8 cellular contexts compared by ENCODE assay signal in genomic region chr6:12637960-12638641, GRCh38.
DNase-seq lines count a peak whose midpoint lies in the region; ATAC-seq lines count a peak whose summit lies in the region.

No MANE protein-coding gene starts in this region.

- H3K36me3 Mint-ChIP-seq in activated T-cell treated with anti-CD3 and anti-CD28 coated beads, Interleukin-2, amount 50 U/mL, for 72 hours (ENCODE audit: insufficient read depth in 2 of 2), result peaks cover 3 to 5% of the 10 kb centered on the region in 2 donors

- peaks cover 8% of the 10 kb centered on the region for H3K4me1 Mint-ChIP-seq in activated T-cell treated with anti-CD3 and anti-CD28 coated beads, Interleukin-2, amount 50 U/mL, for 72 hours (ENCODE audit: low read depth)

- H3K27ac Mint-ChIP-seq in activated T-cell treated with anti-CD3 and anti-CD28 coated beads, Interleukin-2, amount 50 U/mL, for 72 hours, result no peak overlapping the region

- ATAC-seq in HG02798 (IDR thresholded peaks at IDR 0.05; ENCODE audit: poor library complexity, unreplicated experiment) (peak; percentile 77), Right ventricle myocardium inferior (no peak)
- peak; percentile 74 to 77 for ATAC-seq in activated T-cell treated with anti-CD3 and anti-CD28 coated beads, Interleukin-2, amount 50 U/mL, for 72 hours (replicated peaks in 1 of 2)

- DNase-seq in SHP77 (lab: John Stamatoyannopoulos, UW) (peak; percentile 17 to 33), SHP77 treated with DMSO at 0.1 percent for 48 hours (lab: John Stamatoyannopoulos, UW) (no peak), NCI-H345 treated with DMSO at 0.1 percent for 48 hours (lab: John Stamatoyannopoulos, UW; ENCODE audit: unreplicated experiment) (peak; percentile 2), Right ventricle myocardium inferior (ENCODE audit: missing footprints) (peak; percentile 60), putamen (ENCODE audit: low spot score) (peak; percentile 41), 8988T (no peak)
- DNase-seq in activated T-cell treated with anti-CD3 and anti-CD28 coated beads, Interleukin-2, amount 50 U/mL, for 72 hours, result peak; percentile 46 to 51

- peaks cover 36% of the 10 kb centered on the region for H3K27me3 Mint-ChIP-seq in activated T-cell treated with anti-CD3 and anti-CD28 coated beads, Interleukin-2, amount 50 U/mL, for 72 hours (ENCODE audit: low read depth)

- intact Hi-C loops in Right ventricle myocardium inferior (cut with DNase I), result loop anchor here (2.0 kb wide), 2 partner anchors 207 to 255 kb away; no protein-coding TSS in a partner anchor

- H3K4me3 Mint-ChIP-seq in activated T-cell treated with anti-CD3 and anti-CD28 coated beads, Interleukin-2, amount 50 U/mL, for 72 hours, result no peak overlapping the region

- peaks cover 1 to 6% of the 10 kb centered on the region in 2 donors for H3K9me3 Mint-ChIP-seq in activated T-cell treated with anti-CD3 and anti-CD28 coated beads, Interleukin-2, amount 50 U/mL, for 72 hours

Comparison
In these comparisons a context has a peak if more than half of its experiments do, and no peak if none do; other contexts are left out.
1. DNase-seq: peak in SHP77 (2 of 2), NCI-H345 treated with DMSO at 0.1 percent for 48 hours (single experiment), activated T-cell treated with anti-CD3 and anti-CD28 coated beads, Interleukin-2, amount 50 U/mL, for 72 hours (2 of 2), Right ventricle myocardium inferior (single experiment) and putamen (single experiment); none in SHP77 treated with DMSO at 0.1 percent for 48 hours (single experiment) and 8988T (single experiment).